24 cellular contexts compared by ENCODE assay signal in the genomic region with DNA sequence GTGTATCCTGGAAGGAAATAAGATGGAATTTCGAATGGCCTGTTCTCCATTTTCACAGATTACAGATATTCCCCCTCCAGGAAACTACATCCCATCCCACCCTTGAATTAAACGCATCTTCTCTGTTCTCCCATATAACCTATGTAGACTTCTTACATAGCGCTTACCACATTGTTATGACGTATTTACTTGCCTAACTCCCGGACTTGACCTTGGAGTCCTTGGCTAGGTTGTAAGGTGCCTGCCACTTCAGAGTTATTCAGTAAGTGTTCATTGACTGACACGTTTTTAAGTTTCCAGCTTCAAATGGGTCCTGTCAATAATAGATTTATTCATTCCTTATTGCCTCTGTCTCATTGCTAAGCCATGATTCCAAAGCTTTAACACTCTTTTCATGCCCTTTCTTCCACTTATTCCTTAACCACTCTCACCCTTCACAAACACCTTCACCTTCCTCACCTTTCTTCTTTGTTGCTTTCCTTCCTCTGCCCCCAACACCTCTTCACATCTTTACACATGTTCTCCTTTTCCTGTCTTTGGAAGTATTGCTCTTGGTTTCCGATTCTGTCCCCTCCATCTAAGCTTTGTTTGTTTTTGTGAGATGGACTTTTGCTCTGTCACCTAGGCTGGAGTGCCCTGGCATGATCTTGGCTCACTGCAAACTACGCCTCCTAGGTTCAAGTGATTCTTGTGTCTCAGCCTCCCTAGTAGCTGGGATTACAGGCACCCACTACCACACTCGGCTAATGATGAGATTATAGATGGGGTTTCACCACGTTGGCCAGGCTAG.
"Had no signal": no experiment of that assay in that cellular context is flagged by ENCODE, and none has a peak within 500 bp of the region (broad histone marks: within the 10 kb centered on the region; RNA-seq: fewer than 3 reads in every experiment).

No MANE protein-coding gene starts in this region.

- H3K9me3 ChIP-seq: adrenal gland, breast epithelium, stomach, suprapubic skin, tibial nerve had no signal

- H3K27me3 ChIP-seq: adrenal gland, breast epithelium, foreskin keratinocyte, neural progenitor cell, stomach, suprapubic skin, tibial nerve had no signal

- H3K4me3 ChIP-seq: adrenal gland, breast epithelium, neural progenitor cell, stomach, suprapubic skin, tibial nerve had no signal

- H3K27me3 Mint-ChIP-seq: activated B cell treated with CpG ODN at 0.5 μM for 24 hours; activated CD4-positive, alpha-beta T cell treated with anti-CD3 and anti-CD28 coated beads for 36 hours; activated naive CD8-positive, alpha-beta T cell; central memory CD8-positive, alpha-beta T cell; naive thymus-derived CD8-positive, alpha-beta T cell had no signal

- H3K4me1 ChIP-seq: breast epithelium had no signal

- ATAC-seq: activated CD4-positive, alpha-beta T cell treated with anti-CD3 and anti-CD28 coated beads for 36 hours; activated T-cell treated with anti-CD3 and anti-CD28 coated beads, Interleukin-2, amount 50 U/mL, for 4 hours; foreskin keratinocyte; naive thymus-derived CD8-positive, alpha-beta T cell; stimulated activated effector memory CD8-positive, alpha-beta T cell treated with anti-CD3 and anti-CD28 coated beads, Interleukin-12 subunit alpha, Interleukin-12 subunit beta, amount 100 ng/mL, for 72 hours had no signal

- H3K36me3 Mint-ChIP-seq: activated naive CD8-positive, alpha-beta T cell; mesothelial cell of epicardium; stimulated activated effector memory CD8-positive, alpha-beta T cell treated with anti-CD3 and anti-CD28 coated beads, Interleukin-12 subunit alpha, Interleukin-12 subunit beta, amount 100 ng/mL, for 72 hours had no signal

- H3K4me3 Mint-ChIP-seq: activated B cell treated with CpG ODN at 0.5 μM for 24 hours; activated CD4-positive, alpha-beta T cell treated with anti-CD3 and anti-CD28 coated beads for 36 hours; activated naive CD8-positive, alpha-beta T cell; activated T-cell treated with anti-CD3 and anti-CD28 coated beads, Interleukin-2, amount 50 U/mL, for 4 hours; central memory CD8-positive, alpha-beta T cell; mesothelial cell of epicardium; naive thymus-derived CD8-positive, alpha-beta T cell; neural progenitor cell; stimulated activated effector memory CD8-positive, alpha-beta T cell treated with anti-CD3 and anti-CD28 coated beads, Interleukin-12 subunit alpha, Interleukin-12 subunit beta, amount 100 ng/mL, for 72 hours had no signal

- H3K4me1 Mint-ChIP-seq: activated CD4-positive, alpha-beta T cell treated with anti-CD3 and anti-CD28 coated beads for 36 hours; central memory CD8-positive, alpha-beta T cell had no signal

- H3K9ac ChIP-seq: neural progenitor cell had no signal

- H3K9me3 Mint-ChIP-seq: activated B cell treated with CpG ODN at 0.5 μM for 24 hours; activated T-cell treated with anti-CD3 and anti-CD28 coated beads, Interleukin-2, amount 50 U/mL, for 4 hours; activated T-helper 2 cell treated with anti-CD3 and anti-CD28 coated beads, Interferon-gamma antibody, Interleukin-2, Interleukin-4, amounts not matched to agents 10 μg/mL and 5 μg/mL and 100 μg/mL, durations not matched to agents 14 hours and 24 hours and 36 hours; central memory CD8-positive, alpha-beta T cell; mesothelial cell of epicardium; naive thymus-derived CD8-positive, alpha-beta T cell; neural progenitor cell; stimulated activated effector memory CD8-positive, alpha-beta T cell treated with anti-CD3 and anti-CD28 coated beads, Interleukin-12 subunit alpha, Interleukin-12 subunit beta, amount 100 ng/mL, for 72 hours had no signal

- H3K27ac ChIP-seq: adrenal gland, breast epithelium, foreskin keratinocyte, neural progenitor cell, suprapubic skin, tibial nerve had no signal

- H3K36me3 ChIP-seq: adrenal gland, breast epithelium, neural progenitor cell, stomach, suprapubic skin, tibial nerve had no signal

- H3K27ac Mint-ChIP-seq: activated B cell treated with CpG ODN at 0.5 μM for 24 hours; activated CD4-positive, alpha-beta T cell treated with anti-CD3 and anti-CD28 coated beads for 36 hours; activated naive CD8-positive, alpha-beta T cell; activated T-helper 2 cell treated with anti-CD3 and anti-CD28 coated beads, Interferon-gamma antibody, Interleukin-2, Interleukin-4, amounts not matched to agents 10 μg/mL and 5 μg/mL and 100 μg/mL, durations not matched to agents 14 hours and 24 hours and 36 hours; naive thymus-derived CD8-positive, alpha-beta T cell; neural progenitor cell; stimulated activated effector memory CD8-positive, alpha-beta T cell treated with anti-CD3 and anti-CD28 coated beads, Interleukin-12 subunit alpha, Interleukin-12 subunit beta, amount 100 ng/mL, for 72 hours had no signal

- DNase-seq: activated B cell treated with CpG ODN at 0.5 μM for 24 hours; activated CD4-positive, alpha-beta T cell treated with anti-CD3 and anti-CD28 coated beads for 36 hours; activated CD4-positive, alpha-beta T cell treated with anti-CD3 and anti-CD28 coated beads, Interleukin-2, amount 50 U/mL, for 48 hours; activated CD8-positive, alpha-beta memory T cell treated with anti-CD3 and anti-CD28 coated beads, Interleukin-2, amount 50 U/mL, for 48 hours; activated naive CD4-positive, alpha-beta T cell; activated T-cell treated with anti-CD3 and anti-CD28 coated beads, Interleukin-2, amount 50 U/mL, for 4 hours; adrenal gland; effector memory CD4-positive, alpha-beta T cell; foreskin keratinocyte; glutamatergic neuron; hypothalamus; naive thymus-derived CD8-positive, alpha-beta T cell; stimulated activated CD4-positive, alpha-beta T cell treated with anti-CD3 and anti-CD28 coated beads, Interleukin-12 subunit alpha, Interleukin-12 subunit beta, amount 100 ng/mL, for 4 hours; stomach; T-helper 9 cell had no signal
